8 cellular contexts compared by ENCODE assay signal in the genomic region with DNA sequence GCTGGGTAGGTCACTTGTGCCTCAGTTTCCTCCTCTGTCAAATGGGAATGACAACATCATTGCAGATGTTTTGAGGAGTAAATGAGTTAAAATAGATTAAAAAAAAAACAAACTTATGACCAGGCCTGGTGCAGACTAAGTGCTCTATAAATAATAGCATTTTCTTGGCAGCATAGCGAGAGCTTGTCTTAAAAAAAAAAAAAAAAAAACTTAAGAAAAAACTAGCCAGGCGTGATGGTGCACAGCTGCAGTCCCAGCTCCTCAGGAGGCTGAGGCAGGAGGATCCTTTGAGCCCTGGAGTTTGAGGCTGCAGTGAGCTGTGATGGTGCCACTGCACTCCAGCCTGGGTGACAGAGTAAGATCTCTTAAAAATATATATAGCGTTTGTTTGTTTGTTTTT. TPM values are rescaled to one million over a fixed set of nuclear protein-coding genes. Genes with fewer than 3 reads are reported as not detected.
DNase-seq lines count a peak whose midpoint lies in the region; ATAC-seq and TF ChIP-seq lines count a peak whose summit lies in the region.
"Not testable (repeated sequence)": the region's sequence is repeated elsewhere in the genome, so short reads cannot be mapped to it uniquely, and the experiment has no call there.

No MANE protein-coding gene starts in this region.

- H3K9ac ChIP-seq in muscle layer of colon (ENCODE audit: low read length) = not testable (repeated sequence)

- CTCF ChIA-PET in RWPE1 (lab: Yijun Ruan, JAX) = not testable (repeated sequence)

- ATAC-seq in upper lobe of right lung = not testable (repeated sequence)

- H3K9me3 ChIP-seq in ascending aorta; muscle layer of colon (ENCODE audit: low read length); spleen; upper lobe of right lung: not testable (repeated sequence)

- H3K4me1 ChIP-seq in ascending aorta (peaks cover 9 to 53% of the 10 kb centered on the region in 2 donors), muscle layer of colon (ENCODE audit: insufficient read depth, low read length) (peaks cover 54% of the 10 kb centered on the region), spleen (peaks cover 31 to 93% (median 72%) of the 10 kb centered on the region in 6 donors), upper lobe of right lung (peaks cover 61% of the 10 kb centered on the region)

- H3K9me3 Mint-ChIP-seq in CD14-positive monocyte; activated T-cell treated with anti-CD3 and anti-CD28 coated beads, Interleukin-2, amount 50 U/mL, for 24 hours: not testable (repeated sequence)

- H3K27ac ChIP-seq in RWPE1 (peak overlapping the region; percentile 94), ascending aorta (peak overlapping the region; percentile 96 to 97), muscle layer of colon (ENCODE audit: low read depth, low read length) (peak overlapping the region; percentile 23), spleen (peak overlapping the region; percentile 80 to 98 (median 92)), upper lobe of right lung (peak overlapping the region; percentile 87)

- TF ChIP-seq POLR2A in spleen (IDR thresholded peaks at IDR 0.05) = not testable (repeated sequence)

- peak overlapping the region in 5 of 7 donors; percentile 18 to 98 (median 63) for H3K27ac Mint-ChIP-seq in CD14-positive monocyte
- peak overlapping the region; percentile 97 for H3K27ac Mint-ChIP-seq in activated T-cell treated with anti-CD3 and anti-CD28 coated beads, Interleukin-2, amount 50 U/mL, for 24 hours

- H3K27me3 Mint-ChIP-seq in CD14-positive monocyte (ENCODE audit: low read depth in 3 of 3); activated T-cell treated with anti-CD3 and anti-CD28 coated beads, Interleukin-2, amount 50 U/mL, for 24 hours: not testable (repeated sequence)

- not testable (repeated sequence) for H3K27me3 ChIP-seq in ascending aorta; muscle layer of colon (ENCODE audit: control insufficient read depth in 1 of 2, insufficient read depth in 2 of 2, low read length in 2 of 2); upper lobe of right lung
- peaks cover 0 to 11% (median 0%) of the 10 kb centered on the region in 7 donors for H3K27me3 ChIP-seq in spleen (replicated peaks in 1 of 7)

- H3K36me3 Mint-ChIP-seq in CD14-positive monocyte = peaks cover 1 to 12% of the 10 kb centered on the region in 2 donors
- peaks cover 34% of the 10 kb centered on the region for H3K36me3 Mint-ChIP-seq in activated T-cell treated with anti-CD3 and anti-CD28 coated beads, Interleukin-2, amount 50 U/mL, for 24 hours (ENCODE audit: low read depth)

- H3K4me1 Mint-ChIP-seq in CD14-positive monocyte = peaks cover 47% of the 10 kb centered on the region
- H3K4me1 Mint-ChIP-seq in activated T-cell treated with anti-CD3 and anti-CD28 coated beads, Interleukin-2, amount 50 U/mL, for 24 hours (ENCODE audit: low read depth) = peaks cover 49% of the 10 kb centered on the region

- WGBS in spleen, 5 donors = 57 to 70% (median 60%) methylated on average over 3 of the region's 3 CpGs

- not testable (repeated sequence) for H3K36me3 ChIP-seq in ascending aorta; muscle layer of colon (ENCODE audit: insufficient read depth, low read length); spleen; upper lobe of right lung

- not testable (repeated sequence) for TF ChIP-seq CTCF in CD14-positive monocyte (IDR thresholded peaks at IDR 0.05); RWPE1 (conservative IDR thresholded peaks at IDR 0.05; ENCODE audit: low read depth); ascending aorta (IDR thresholded peaks at IDR 0.05); spleen (IDR thresholded peaks at IDR 0.05 in 8 of 11, conservative IDR thresholded peaks at IDR 0.05 in 3 of 11); upper lobe of right lung (IDR thresholded peaks at IDR 0.05)

- not testable (repeated sequence) for H3K4me3 Mint-ChIP-seq in CD14-positive monocyte
- H3K4me3 Mint-ChIP-seq in activated T-cell treated with anti-CD3 and anti-CD28 coated beads, Interleukin-2, amount 50 U/mL, for 24 hours = peak overlapping the region; percentile 12

- intact Hi-C loops in CD14-positive monocyte (cut with micrococcal nuclease) = loop anchor here in 1 of 2 donors (10.0 kb wide), 1 partner anchor 405 kb away; no protein-coding TSS in a partner anchor
- intact Hi-C loops in ascending aorta (cut with DNase I); spleen (cut with DNase I; ENCODE audit: low total_unique reads); upper lobe of right lung (cut with DNase I): not testable (repeated sequence)

- not testable (repeated sequence) for DNase-seq in CD14-positive monocyte (ENCODE audit: low spot score); RWPE1 (ENCODE audit: low spot score); activated T-cell treated with anti-CD3 and anti-CD28 coated beads, Interleukin-2, amount 50 U/mL, for 24 hours; ascending aorta (ENCODE audit: low spot score in 2 of 2); spleen; upper lobe of right lung
- peak; percentile 18 for DNase-seq in fibroblast of peridontal ligament (ENCODE audit: extremely low read depth)

- H3K4me3 ChIP-seq in ascending aorta; muscle layer of colon (ENCODE audit: low read depth in 1 of 2, low read length in 2 of 2); spleen; upper lobe of right lung: not testable (repeated sequence)

- POLR2A ChIA-PET in RWPE1 (lab: Yijun Ruan, JAX; ENCODE audit: low non-redundant PET) = not testable (repeated sequence)

RNA-seq across cellular contexts. Expression of gene ADGRE5, which starts 1.6 kb away (rescaled TPM):
- polyA plus RNA-seq in CD14-positive monocyte (100 to 1,000 TPM; 259 to 279 TPM), spleen (10 to 100 TPM; 42.8 to 87.8 (median 55.7) TPM)
- total RNA-seq in ascending aorta (201 TPM), spleen (100 to 1,000 TPM; 190 to 455 (median 280) TPM), upper lobe of right lung (165 TPM)

RNA-seq across cellular contexts. Expression of gene DDX39A, which starts 39.5 kb away (rescaled TPM):
- polyA plus RNA-seq in CD14-positive monocyte (10 to 100 TPM; 78.7 to 83.5 TPM), spleen (100 to 1,000 TPM; 176 to 267 (median 248) TPM)
- total RNA-seq in ascending aorta (83.4 TPM), spleen (100 to 1,000 TPM in 6 of 7 donors, 10 to 100 TPM in 1; 81.8 to 155 (median 124) TPM), upper lobe of right lung (63.0 TPM)

RNA-seq across cellular contexts. Expression of gene PKN1, which starts 53.4 kb away (rescaled TPM):
- 10 to 100 TPM; 49.5 to 49.6 TPM for polyA plus RNA-seq in CD14-positive monocyte
- 231 TPM for total RNA-seq in ascending aorta
- 100 to 1,000 TPM; 138 to 213 (median 175) TPM for total RNA-seq in spleen
- 100 to 1,000 TPM in 2 of 3 donors, 10 to 100 TPM in 1; 93.3 to 186 (median 113) TPM for polyA plus RNA-seq in spleen
- 159 TPM for total RNA-seq in upper lobe of right lung

Comparison
In these comparisons a context has a peak if more than half of its experiments do, and no peak if none do; other contexts are left out.
1. H3K27ac ChIP-seq: peak in every context shown above with its lines; median percentile 96 in ascending aorta; 94 in RWPE1; 92 in spleen; 87 in upper lobe of right lung; 23 in muscle layer of colon.